25 cellular contexts compared by ENCODE assay signal in genomic region chr2:107383706-107384105, GRCh38.
"Had no signal": no experiment of that assay in that cellular context is flagged by ENCODE, and none has a peak within 500 bp of the region (broad histone marks: within the 10 kb centered on the region; RNA-seq: fewer than 3 reads in every experiment).

No MANE protein-coding gene starts in this region.

- H3K4me2 ChIP-seq: neural progenitor cell had no signal

- H3K4me1 ChIP-seq: ascending aorta, gastroesophageal sphincter, tibial artery, upper lobe of right lung had no signal

- ATAC-seq: activated naive CD4-positive, alpha-beta T cell treated with anti-CD3 and anti-CD28 coated beads, Interleukin-2, amount 50 U/mL, for 72 hours; activated T-cell treated with anti-CD3 and anti-CD28 coated beads, Interleukin-2, amount 50 U/mL, for 72 hours; gastroesophageal sphincter; left colon; natural killer cell; sciatic nerve; stimulated activated effector memory CD8-positive, alpha-beta T cell treated with anti-CD3 and anti-CD28 coated beads, Interleukin-12 subunit alpha, Interleukin-12 subunit beta, amount 100 ng/mL, for 72 hours; upper lobe of right lung had no signal

- FAIRE-seq: endothelial cell of umbilical vein, kidney, small intestine, TTC549 had no signal

- H3K27ac ChIP-seq: ascending aorta, brain microvascular endothelial cell, gastroesophageal sphincter, neural progenitor cell, tibial artery, upper lobe of right lung, VCaP had no signal

- H3K27me3 ChIP-seq: ascending aorta, brain microvascular endothelial cell, gastroesophageal sphincter, neural progenitor cell, tibial artery, upper lobe of right lung had no signal

- H3K4me3 ChIP-seq: ascending aorta, gastroesophageal sphincter, neural progenitor cell, tibial artery, upper lobe of right lung had no signal

- H3K9ac ChIP-seq: neural progenitor cell had no signal

- H3K9me3 ChIP-seq: ascending aorta, gastroesophageal sphincter, upper lobe of right lung had no signal

- DNase-seq: activated CD4-positive, alpha-beta T cell treated with anti-CD3 and anti-CD28 coated beads for 4 hours; activated CD4-positive, alpha-beta T cell treated with anti-CD3 and anti-CD28 coated beads, Interleukin-2, amount 50 U/mL, for 4 hours; activated naive CD4-positive, alpha-beta T cell; activated T-cell treated with anti-CD3 and anti-CD28 coated beads for 4 hours; activated T-cell treated with anti-CD3 and anti-CD28 coated beads, Interleukin-2, amount 50 U/mL, for 72 hours; brain microvascular endothelial cell; cortex of kidney; head of caudate nucleus; kidney; left colon; mammary epithelial cell; natural killer cell; small intestine; stimulated activated CD4-positive, alpha-beta T cell treated with anti-CD3 and anti-CD28 coated beads, Interleukin-4, amount 100 ng/mL, for 24 hours; tibial artery; upper lobe of right lung had no signal

- H2AFZ ChIP-seq: neural progenitor cell had no signal

- H3K36me3 ChIP-seq: ascending aorta, brain microvascular endothelial cell, gastroesophageal sphincter, neural progenitor cell, tibial artery, upper lobe of right lung had no signal
